3 cellular contexts compared by ENCODE assay signal in the genomic region with DNA sequence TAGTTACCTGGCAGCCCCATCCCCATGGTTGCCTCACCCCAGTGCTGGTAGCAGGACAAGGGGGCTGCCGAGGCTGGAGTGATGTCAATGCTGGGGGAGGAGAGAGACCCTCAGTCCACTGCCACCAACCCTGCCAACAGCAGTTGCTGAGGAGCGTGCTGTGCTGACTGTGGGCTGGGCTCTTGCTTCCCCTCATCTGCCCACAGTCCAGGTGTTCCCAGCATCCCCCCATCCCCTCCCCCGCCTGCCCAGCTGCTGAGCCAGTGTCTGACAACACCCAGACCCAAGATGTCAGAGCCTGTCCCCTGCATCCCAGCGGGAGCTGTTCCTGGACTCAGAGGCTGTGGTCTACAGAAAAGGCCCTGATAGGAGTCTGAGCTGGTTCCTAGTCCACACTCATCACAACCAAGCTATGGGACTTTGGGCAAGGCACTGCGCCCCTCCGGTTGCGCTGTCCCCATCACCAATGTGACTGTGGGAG.
TF ChIP-seq lines count a peak whose summit lies in the region.

No MANE protein-coding gene starts in this region.

TF ChIP-seq in A549, 52 proteins besides CTCF, POLR2A, EP300 and RAD21:
- no peak for TF ChIP-seq HOXB13 (CRISPR knock-in tag; IDR thresholded peaks at IDR 0.05; ENCODE audit: low read depth)
- TF ChIP-seq, protein P1, sequence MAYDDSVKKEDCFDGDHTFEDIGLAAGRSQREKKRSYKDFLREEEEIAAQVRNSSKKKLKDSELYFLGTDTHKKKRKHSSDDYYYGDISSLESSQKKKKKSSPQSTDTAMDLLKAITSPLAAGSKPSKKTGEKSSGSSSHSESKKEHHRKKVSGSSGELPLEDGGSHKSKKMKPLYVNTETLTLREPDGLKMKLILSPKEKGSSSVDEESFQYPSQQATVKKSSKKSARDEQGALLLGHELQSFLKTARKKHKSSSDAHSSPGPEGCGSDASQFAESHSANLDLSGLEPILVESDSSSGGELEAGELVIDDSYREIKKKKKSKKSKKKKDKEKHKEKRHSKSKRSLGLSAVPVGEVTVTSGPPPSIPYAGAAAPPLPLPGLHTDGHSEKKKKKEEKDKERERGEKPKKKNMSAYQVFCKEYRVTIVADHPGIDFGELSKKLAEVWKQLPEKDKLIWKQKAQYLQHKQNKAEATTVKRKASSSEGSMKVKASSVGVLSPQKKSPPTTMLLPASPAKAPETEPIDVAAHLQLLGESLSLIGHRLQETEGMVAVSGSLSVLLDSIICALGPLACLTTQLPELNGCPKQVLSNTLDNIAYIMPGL (CRISPR knock-in tag; IDR thresholded peaks at IDR 0.05; ENCODE audit: borderline replicate concordance) = no peak

TF ChIP-seq in IMR-90, 13 proteins besides CTCF, POLR2A, EP300 and RAD21:
- TF ChIP-seq RFX5 (IDR thresholded peaks at IDR 0.05; ENCODE audit: low read depth, low read length) (no peak), BHLHE40 (IDR thresholded peaks at IDR 0.05; ENCODE audit: low read depth, low read length) (no peak), RCOR1 (IDR thresholded peaks at IDR 0.05; ENCODE audit: insufficient replicate concordance, low read length) (no peak), CEBPB (IDR thresholded peaks at IDR 0.05; ENCODE audit: low read depth, low read length) (no peak), MAZ (IDR thresholded peaks at IDR 0.05; ENCODE audit: borderline replicate concordance, low read depth, low read length) (no peak), NFE2L2 (IDR thresholded peaks at IDR 0.05; ENCODE audit: low read depth, low read length) (no peak), CHD1 (IDR thresholded peaks at IDR 0.05; ENCODE audit: low read depth, low read length) (no peak), SMC3 (IDR thresholded peaks at IDR 0.05; ENCODE audit: low read depth, low read length) (no peak)
- TF ChIP-seq, protein P2, sequence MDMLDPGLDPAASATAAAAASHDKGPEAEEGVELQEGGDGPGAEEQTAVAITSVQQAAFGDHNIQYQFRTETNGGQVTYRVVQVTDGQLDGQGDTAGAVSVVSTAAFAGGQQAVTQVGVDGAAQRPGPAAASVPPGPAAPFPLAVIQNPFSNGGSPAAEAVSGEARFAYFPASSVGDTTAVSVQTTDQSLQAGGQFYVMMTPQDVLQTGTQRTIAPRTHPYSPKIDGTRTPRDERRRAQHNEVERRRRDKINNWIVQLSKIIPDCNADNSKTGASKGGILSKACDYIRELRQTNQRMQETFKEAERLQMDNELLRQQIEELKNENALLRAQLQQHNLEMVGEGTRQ (IDR thresholded peaks at IDR 0.05; ENCODE audit: low read depth, low read length) = no peak
- TF ChIP-seq, protein P3, sequence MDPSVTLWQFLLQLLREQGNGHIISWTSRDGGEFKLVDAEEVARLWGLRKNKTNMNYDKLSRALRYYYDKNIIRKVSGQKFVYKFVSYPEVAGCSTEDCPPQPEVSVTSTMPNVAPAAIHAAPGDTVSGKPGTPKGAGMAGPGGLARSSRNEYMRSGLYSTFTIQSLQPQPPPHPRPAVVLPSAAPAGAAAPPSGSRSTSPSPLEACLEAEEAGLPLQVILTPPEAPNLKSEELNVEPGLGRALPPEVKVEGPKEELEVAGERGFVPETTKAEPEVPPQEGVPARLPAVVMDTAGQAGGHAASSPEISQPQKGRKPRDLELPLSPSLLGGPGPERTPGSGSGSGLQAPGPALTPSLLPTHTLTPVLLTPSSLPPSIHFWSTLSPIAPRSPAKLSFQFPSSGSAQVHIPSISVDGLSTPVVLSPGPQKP (IDR thresholded peaks at IDR 0.05; ENCODE audit: borderline replicate concordance, low read depth, low read length) = no peak

TF ChIP-seq in WTC11, 78 proteins besides CTCF, POLR2A, EP300 and RAD21:
- TF ChIP-seq, protein P4, sequence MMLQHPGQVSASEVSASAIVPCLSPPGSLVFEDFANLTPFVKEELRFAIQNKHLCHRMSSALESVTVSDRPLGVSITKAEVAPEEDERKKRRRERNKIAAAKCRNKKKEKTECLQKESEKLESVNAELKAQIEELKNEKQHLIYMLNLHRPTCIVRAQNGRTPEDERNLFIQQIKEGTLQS (CRISPR knock-in tag; conservative IDR thresholded peaks at IDR 0.05) = no peak
- TF ChIP-seq GRHL2 (CRISPR knock-in tag; IDR thresholded peaks at IDR 0.05; ENCODE audit: insufficient replicate concordance, severe bottlenecking) (no peak), NR2C2 (CRISPR knock-in tag; IDR thresholded peaks at IDR 0.05) (no peak)
- TF ChIP-seq, protein P5, sequence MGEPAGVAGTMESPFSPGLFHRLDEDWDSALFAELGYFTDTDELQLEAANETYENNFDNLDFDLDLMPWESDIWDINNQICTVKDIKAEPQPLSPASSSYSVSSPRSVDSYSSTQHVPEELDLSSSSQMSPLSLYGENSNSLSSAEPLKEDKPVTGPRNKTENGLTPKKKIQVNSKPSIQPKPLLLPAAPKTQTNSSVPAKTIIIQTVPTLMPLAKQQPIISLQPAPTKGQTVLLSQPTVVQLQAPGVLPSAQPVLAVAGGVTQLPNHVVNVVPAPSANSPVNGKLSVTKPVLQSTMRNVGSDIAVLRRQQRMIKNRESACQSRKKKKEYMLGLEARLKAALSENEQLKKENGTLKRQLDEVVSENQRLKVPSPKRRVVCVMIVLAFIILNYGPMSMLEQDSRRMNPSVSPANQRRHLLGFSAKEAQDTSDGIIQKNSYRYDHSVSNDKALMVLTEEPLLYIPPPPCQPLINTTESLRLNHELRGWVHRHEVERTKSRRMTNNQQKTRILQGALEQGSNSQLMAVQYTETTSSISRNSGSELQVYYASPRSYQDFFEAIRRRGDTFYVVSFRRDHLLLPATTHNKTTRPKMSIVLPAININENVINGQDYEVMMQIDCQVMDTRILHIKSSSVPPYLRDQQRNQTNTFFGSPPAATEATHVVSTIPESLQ (CRISPR knock-in tag; IDR thresholded peaks at IDR 0.05) = no peak
- TF ChIP-seq, protein P6, sequence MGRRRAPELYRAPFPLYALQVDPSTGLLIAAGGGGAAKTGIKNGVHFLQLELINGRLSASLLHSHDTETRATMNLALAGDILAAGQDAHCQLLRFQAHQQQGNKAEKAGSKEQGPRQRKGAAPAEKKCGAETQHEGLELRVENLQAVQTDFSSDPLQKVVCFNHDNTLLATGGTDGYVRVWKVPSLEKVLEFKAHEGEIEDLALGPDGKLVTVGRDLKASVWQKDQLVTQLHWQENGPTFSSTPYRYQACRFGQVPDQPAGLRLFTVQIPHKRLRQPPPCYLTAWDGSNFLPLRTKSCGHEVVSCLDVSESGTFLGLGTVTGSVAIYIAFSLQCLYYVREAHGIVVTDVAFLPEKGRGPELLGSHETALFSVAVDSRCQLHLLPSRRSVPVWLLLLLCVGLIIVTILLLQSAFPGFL (CRISPR knock-in tag; IDR thresholded peaks at IDR 0.05; ENCODE audit: borderline replicate concordance) = no peak
TF ChIP-seq in WTC11: peak in this region for 0.
